ENCODE assay signal across 4 cellular contexts in the genomic region with DNA sequence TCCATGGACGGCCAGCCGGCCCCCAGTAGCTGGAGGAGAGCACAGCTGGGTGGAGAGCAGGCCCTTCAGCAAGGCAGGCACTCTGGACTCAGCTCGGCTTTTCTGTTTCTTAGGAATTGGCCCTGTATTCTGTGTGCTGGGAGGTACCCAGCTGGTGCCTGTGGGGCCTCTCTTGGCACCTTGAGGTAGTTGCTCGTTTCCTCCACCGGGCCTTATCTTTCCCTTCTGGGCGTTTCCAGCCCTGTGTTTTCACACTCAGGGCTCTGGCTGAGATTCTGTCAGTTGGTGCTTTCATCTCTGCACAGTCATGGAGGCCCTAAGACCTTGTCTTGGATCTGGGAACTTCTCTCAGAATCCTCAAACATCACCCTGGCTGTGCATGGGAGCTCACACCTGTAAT. TPM values are rescaled to one million over a fixed set of nuclear protein-coding genes. Genes with fewer than 3 reads are reported as not detected.
"Had no signal": no experiment of that assay in that cellular context is flagged by ENCODE, and none has a peak within 500 bp of the region (broad histone marks: within the 10 kb centered on the region; RNA-seq: fewer than 3 reads in every experiment).

No MANE protein-coding gene starts in this region.

RNA-seq across cellular contexts. Expression of gene CEMP1, which starts 36.3 kb away (rescaled TPM):
- total RNA-seq: HepG2, HT1080, IMR-90, K562 had no signal
- polyA plus RNA-seq: HepG2, IMR-90 had no signal
